12 cellular contexts compared by ENCODE assay signal in the genomic region with DNA sequence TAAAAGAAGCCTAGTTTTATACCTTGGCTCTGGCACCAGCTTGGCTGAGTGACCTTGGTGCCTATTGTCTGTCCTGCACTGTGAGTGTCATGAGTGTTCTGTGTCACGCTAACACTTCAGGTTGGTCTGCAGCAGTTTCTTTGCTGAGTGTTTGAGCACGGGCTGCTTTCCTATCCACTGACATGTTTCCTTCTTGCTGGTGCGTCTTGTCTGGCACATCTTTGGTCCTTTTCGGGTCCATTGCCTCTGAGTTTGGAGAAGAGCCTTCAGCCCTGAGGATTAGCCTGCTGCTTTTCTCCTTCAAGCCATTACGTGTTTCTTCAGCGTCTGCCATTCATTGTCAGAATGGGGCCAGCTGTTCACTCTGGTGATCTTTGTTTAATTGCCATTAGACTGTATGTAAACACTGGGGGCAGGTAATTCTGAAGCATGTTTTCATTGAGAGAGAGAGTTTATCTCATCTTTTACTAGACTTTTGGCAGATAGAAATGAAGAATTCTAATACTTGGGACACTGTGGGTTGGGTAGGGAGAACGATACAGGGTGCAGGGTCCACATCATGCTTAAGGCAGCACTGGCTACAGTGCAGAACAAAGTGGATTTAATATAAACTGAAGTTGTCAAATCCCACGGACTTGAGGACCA. TPM values are rescaled to one million over a fixed set of nuclear protein-coding genes. Genes with fewer than 3 reads are reported as not detected.
DNase-seq lines count a peak whose midpoint lies in the region; ATAC-seq, FAIRE-seq and TF ChIP-seq lines count a peak whose summit lies in the region.
"Had no signal": no experiment of that assay in that cellular context is flagged by ENCODE, and none has a peak within 500 bp of the region (broad histone marks: within the 10 kb centered on the region; RNA-seq: fewer than 3 reads in every experiment).

No MANE protein-coding gene starts in this region.

- H2AFZ ChIP-seq in H1 (ENCODE audit: low read length) (0 out of 2 replicates have a peak overlapping the region, but pooled peaks have one; percentile 21), Karpas-422 (ENCODE audit: low read length) (no peak overlapping the region)

- H4K20me1 ChIP-seq in H1 (replicated peaks in 1 of 2; ENCODE audit: control insufficient read depth in 1 of 2, insufficient read depth in 2 of 2, low read length in 2 of 2) (no peaks in the 10 kb centered on the region), Karpas-422 (ENCODE audit: insufficient read depth, low read depth, low read length) (no peaks in the 10 kb centered on the region)

- H3K4me2 ChIP-seq in H1 (ENCODE audit: insufficient read depth in 1 of 2, low read depth in 2 of 2, low read length in 2 of 2) = peak overlapping the region; percentile 42 to 54; a peak in 3 of 4 replicates
- no peak overlapping the region for H3K4me2 ChIP-seq in Karpas-422 (ENCODE audit: low read depth, low read length, poor library complexity, severe bottlenecking)

- H2BK12ac ChIP-seq in H1 (ENCODE audit: low read depth, low read length) = peak overlapping the region; percentile 68; the same call in 1 of the 2 replicates

- H3K23ac ChIP-seq in H1 (ENCODE audit: insufficient read length) = no peak overlapping the region

- TF ChIP-seq RAD21 in H1 (IDR thresholded peaks at IDR 0.05 in 1 of 2, conservative IDR thresholded peaks at IDR 0.05 in 1 of 2; ENCODE audit: low read depth in 2 of 2, low read length in 2 of 2) = no peak

- H2BK20ac ChIP-seq in H1 (ENCODE audit: low read length) = no peak overlapping the region; the same call in 1 of the 2 replicates

- H3K4me1 ChIP-seq in H1 (replicated peaks in 1 of 4; ENCODE audit: control insufficient read depth in 3 of 4, insufficient read depth in 4 of 4, low read length in 3 of 4) (peaks cover 0 to 8% (median 5%) of the 10 kb centered on the region in 4 experiments; a peak in 5 of 7 replicates), Karpas-422 (ENCODE audit: low read length) (no peaks in the 10 kb centered on the region)
- H3K4me1 ChIP-seq in CD4-positive, alpha-beta memory T cell (ENCODE audit: insufficient read depth, low read length) = no peaks in the 10 kb centered on the region

- peak overlapping the region; percentile 71; the same call in 1 of the 2 replicates for H2BK5ac ChIP-seq in H1 (ENCODE audit: low read depth, low read length)

- TF ChIP-seq POLR2A in H1 (IDR thresholded peaks at IDR 0.05; ENCODE audit: control extremely low read depth in 1 of 2, low read depth in 2 of 2, low read length in 2 of 2) = no peak

- H3K36me3 ChIP-seq in H1 (ENCODE audit: control insufficient read depth in 2 of 4, insufficient read depth in 4 of 4, low read length in 3 of 4) (no peaks in the 10 kb centered on the region; a peak in 1 of 8 replicates), Karpas-422 (ENCODE audit: insufficient read depth, low read length) (no peaks in the 10 kb centered on the region)
- no peaks in the 10 kb centered on the region for H3K36me3 ChIP-seq in CD4-positive, alpha-beta memory T cell (ENCODE audit: insufficient read depth, low read length)

- no peak overlapping the region for H3K56ac ChIP-seq in H1 (replicated peaks; ENCODE audit: insufficient read length, low read depth, low read length)

- H3K4me3 Mint-ChIP-seq in nephron (peak overlapping the region in 2 of 3 experiments; percentile 39 to 41), natural killer cell (no peak overlapping the region)
- no peak overlapping the region for H3K4me3 Mint-ChIP-seq in CD4-positive, alpha-beta memory T cell
- H3K4me3 Mint-ChIP-seq: activated T-helper 17 cell treated with anti-CD3 and anti-CD28 coated beads, Interleukin-2, amount 50 U/mL, for 72 hours had no signal

- no peak overlapping the region for H4K91ac ChIP-seq in H1 (replicated peaks; ENCODE audit: insufficient read length, low read length)

- H3K23me2 ChIP-seq in H1 (ENCODE audit: low read depth, low read length) = no peaks in the 10 kb centered on the region

- H3K4me3 ChIP-seq in H1 (ENCODE audit: extremely low read depth in 1 of 4, insufficient read depth in 2 of 4, low read depth in 3 of 4, low read length in 4 of 4) (peak overlapping the region in 2 of 4 experiments; percentile 7 to 13; a peak in 1 of 8 replicates), Karpas-422 (ENCODE audit: low read length) (no peak overlapping the region)
- H3K4me3 ChIP-seq in CD4-positive, alpha-beta memory T cell (ENCODE audit: low read length in 2 of 2) = no peak overlapping the region
- H3K4me3 ChIP-seq: SK-N-MC had no signal

- 65% methylated on average over 8 of the region's 8 CpGs; no CpG with 5 or more reads in 1 of the 2 experiments for WGBS in H1 (ENCODE audit: extremely low coverage in 1 of 2, insufficient coverage in 1 of 2, insufficient read length in 1 of 2, insufficient replicate concordance in 2 of 2, low coverage in 1 of 2, low lambda C conversion rate in 2 of 2, missing lambda C conversion rate in 1 of 2), 2 experiments

- H3K4ac ChIP-seq in H1 (replicated peaks; ENCODE audit: insufficient read length, low read depth, low read length) = no peak overlapping the region

- H3K14ac ChIP-seq in H1 (ENCODE audit: insufficient read length) = no peak overlapping the region

- no peak for ATAC-seq in HG02884 (IDR thresholded peaks at IDR 0.05; ENCODE audit: unreplicated experiment)
- ATAC-seq in natural killer cell = no peak
- ATAC-seq: activated T-helper 17 cell treated with anti-CD3 and anti-CD28 coated beads, Interleukin-2, amount 50 U/mL, for 72 hours had no signal

- H3K4me1 Mint-ChIP-seq in nephron = peaks cover 37% of the 10 kb centered on the region
- no peaks in the 10 kb centered on the region for H3K4me1 Mint-ChIP-seq in CD4-positive, alpha-beta memory T cell
- H3K4me1 Mint-ChIP-seq in natural killer cell = peaks cover 0 to 5% of the 10 kb centered on the region in 2 donors
- H3K4me1 Mint-ChIP-seq: activated T-helper 17 cell treated with anti-CD3 and anti-CD28 coated beads, Interleukin-2, amount 50 U/mL, for 72 hours had no signal

- H3K9me3 ChIP-seq in H1 (ENCODE audit: insufficient read depth in 2 of 2, low read depth in 1 of 2, low read length in 1 of 2) = no peaks in the 10 kb centered on the region
- H3K9me3 ChIP-seq in CD4-positive, alpha-beta memory T cell (ENCODE audit: control insufficient read depth in 1 of 2, low read length in 2 of 2) = no peaks in the 10 kb centered on the region
- no peaks in the 10 kb centered on the region for H3K9me3 ChIP-seq in Karpas-422 (ENCODE audit: low read length)

- CTCF ChIA-PET in H1 (lab: Charles Lee; ENCODE audit: partially characterized antibody) = interaction anchor here (1.2 to 2.3 kb wide), 3 partner anchors 10 to 397 kb away, joined by 3 to 6 read pairs (median 5); no protein-coding TSS in a partner anchor
- CTCF ChIA-PET in CD4-positive, alpha-beta memory T cell (lab: Charles Lee; ENCODE audit: partially characterized antibody) = no interaction called here

- H2BK120ac ChIP-seq in H1 (replicated peaks; ENCODE audit: low read depth, low read length) = peak overlapping the region; percentile 48

- H3K79me1 ChIP-seq in H1 (ENCODE audit: low read depth, low read length) = no peaks in the 10 kb centered on the region

- intact Hi-C loops in CD4-positive, alpha-beta memory T cell (cut with micrococcal nuclease) = no loop called here
- intact Hi-C loops in natural killer cell (cut with micrococcal nuclease) = no loop called here

- DNase-seq in DMS 273 (lab: John Stamatoyannopoulos, UW; ENCODE audit: unreplicated experiment) (peak; percentile 84), NCI-H2171 treated with DMSO at 0.1 percent for 48 hours (lab: John Stamatoyannopoulos, UW) (peak; percentile 90), H1 (ENCODE audit: low read depth in 1 of 2, low spot score in 2 of 2) (no peak), Karpas-422 (no peak), natural killer cell (no peak)
- no peak for DNase-seq in CD4-positive, alpha-beta memory T cell
- DNase-seq: foreskin melanocyte had no signal

- FAIRE-seq in H1 (lab: Jason Lieb, UNC) = no peak

- POLR2A ChIA-PET in H1 (lab: Charles Lee; ENCODE audit: partially characterized antibody) = interaction anchor here (0.6 to 0.8 kb wide), 2 partner anchors 9 to 191 kb away, joined by 3 to 4 read pairs; no protein-coding TSS in a partner anchor
- POLR2A ChIA-PET in CD4-positive, alpha-beta memory T cell (lab: Charles Lee; ENCODE audit: partially characterized antibody) = no interaction called here

- TF ChIP-seq CTCF in H1 (IDR thresholded peaks at IDR 0.05; ENCODE audit: control extremely low read depth in 1 of 3, insufficient read depth in 1 of 3, low read depth in 1 of 3, low read length in 3 of 3) (no peak), nephron (IDR thresholded peaks at IDR 0.05; ENCODE audit: unreplicated experiment in 3 of 3) (no peak), natural killer cell (IDR thresholded peaks at IDR 0.05) (no peak)

- peaks cover 17% of the 10 kb centered on the region for H3K36me3 Mint-ChIP-seq in nephron (ENCODE audit: low read depth)
- peaks cover 0 to 30% of the 10 kb centered on the region in 2 donors for H3K36me3 Mint-ChIP-seq in CD4-positive, alpha-beta memory T cell
- no peaks in the 10 kb centered on the region for H3K36me3 Mint-ChIP-seq in natural killer cell

- H3K9ac ChIP-seq in H1 (replicated peaks in 1 of 4; ENCODE audit: extremely low read depth in 1 of 4, low read depth in 3 of 4, low read length in 3 of 4) (no peak overlapping the region), Karpas-422 (ENCODE audit: low read length) (no peak overlapping the region)

- H3K27ac Mint-ChIP-seq in nephron (peak overlapping the region; percentile 61 to 82 (median 72)), natural killer cell (no peak overlapping the region)
- no peak overlapping the region for H3K27ac Mint-ChIP-seq in CD4-positive, alpha-beta memory T cell
- H3K27ac Mint-ChIP-seq: activated T-helper 17 cell treated with anti-CD3 and anti-CD28 coated beads, Interleukin-2, amount 50 U/mL, for 72 hours had no signal

- no peak for TF ChIP-seq EP300 in H1 (IDR thresholded peaks at IDR 0.05; ENCODE audit: borderline replicate concordance in 1 of 2, low read depth in 2 of 2, low read length in 2 of 2)

- H3K27me3 Mint-ChIP-seq in nephron (ENCODE audit: low read depth) = no peaks in the 10 kb centered on the region
- H3K27me3 Mint-ChIP-seq in CD4-positive, alpha-beta memory T cell = no peaks in the 10 kb centered on the region
- no peaks in the 10 kb centered on the region for H3K27me3 Mint-ChIP-seq in natural killer cell (ENCODE audit: low read depth in 2 of 2)
- H3K27me3 Mint-ChIP-seq: activated T-helper 17 cell treated with anti-CD3 and anti-CD28 coated beads, Interleukin-2, amount 50 U/mL, for 72 hours had no signal

- H3K27me3 ChIP-seq in H1 (replicated peaks in 1 of 4; ENCODE audit: control insufficient read depth in 3 of 4, extremely low read depth in 1 of 4, insufficient read depth in 3 of 4, low read length in 3 of 4) = no peaks in the 10 kb centered on the region
- no peaks in the 10 kb centered on the region for H3K27me3 ChIP-seq in CD4-positive, alpha-beta memory T cell (ENCODE audit: insufficient read depth, low read length)
- no peaks in the 10 kb centered on the region for H3K27me3 ChIP-seq in Karpas-422 (ENCODE audit: low read length)

- H3K18ac ChIP-seq in H1 (ENCODE audit: extremely low read depth, low read length) = no peak overlapping the region; the same call in 1 of the 2 replicates

- H2AK5ac ChIP-seq in H1 (ENCODE audit: low read depth, low read length) = peak overlapping the region; percentile 33; the same call in 1 of the 2 replicates

- H2BK15ac ChIP-seq in H1 (ENCODE audit: low read length) = no peak overlapping the region

- peaks cover 3% of the 10 kb centered on the region for H3K9me3 Mint-ChIP-seq in nephron
- no peaks in the 10 kb centered on the region for H3K9me3 Mint-ChIP-seq in CD4-positive, alpha-beta memory T cell
- no peaks in the 10 kb centered on the region for H3K9me3 Mint-ChIP-seq in natural killer cell
- H3K9me3 Mint-ChIP-seq: activated T-helper 17 cell treated with anti-CD3 and anti-CD28 coated beads, Interleukin-2, amount 50 U/mL, for 72 hours had no signal

- no peaks in the 10 kb centered on the region for H3K9me2 ChIP-seq in Karpas-422 (replicated peaks; ENCODE audit: insufficient read depth, low read length)

- no peak overlapping the region for H4K5ac ChIP-seq in H1 (ENCODE audit: insufficient read length, low read depth, low read length)

- no peak overlapping the region for H3K27ac ChIP-seq in H1 (ENCODE audit: low read depth, low read length)
- no peak overlapping the region for H3K27ac ChIP-seq in CD4-positive, alpha-beta memory T cell (ENCODE audit: low read depth, low read length)
- no peak overlapping the region for H3K27ac ChIP-seq in Karpas-422 (ENCODE audit: low read length)
- H3K27ac ChIP-seq: C4-2B, SK-N-MC had no signal

- no peak overlapping the region for H4K8ac ChIP-seq in H1 (ENCODE audit: extremely low read depth, insufficient read depth, low read length)

- H3K79me2 ChIP-seq in H1 (ENCODE audit: control insufficient read depth in 1 of 2, insufficient read depth in 2 of 2, low read length in 2 of 2) (no peaks in the 10 kb centered on the region), Karpas-422 (ENCODE audit: low read length) (no peaks in the 10 kb centered on the region)

RNA-seq across cellular contexts. Expression of gene LRRC28, which starts 55.5 kb away (rescaled TPM):
- total RNA-seq in H1 (2021; fragmentation: NEBNext Ultra II Directional; extraction: Animal tissue kit (Norgen Biotek cat#: 25700)) = 17.4 and 20.2 TPM in 2 replicates
- 16.6 and 23.3 TPM in 2 replicates for polyA plus RNA-seq in H1 (2011; rRNA removed)
- 18.9 TPM for polyA plus RNA-seq in H1 (2011; cell fraction: cytosol; rRNA removed)
- polyA plus RNA-seq in H1 (2011; cell fraction: nucleus; rRNA removed) = 13.3 TPM
- 15.0 to 19.2 TPM (median 16.0 TPM) in 4 replicates for polyA plus RNA-seq in H1 (2012, experiment 1 of 2)
- polyA plus RNA-seq in H1 (2012, experiment 2 of 2) = 15.9 TPM
- 14.2 TPM for polyA plus RNA-seq in H1 (2013, experiment 1 of 2)
- 13.9 TPM for polyA plus RNA-seq in H1 (2013, experiment 2 of 2)
- 31.0 and 46.8 TPM in 2 replicates for polyA minus RNA-seq in H1 (2011; rRNA and poly(A)+ RNA removed)
- polyA minus RNA-seq in H1 (2011; cell fraction: cytosol; rRNA and poly(A)+ RNA removed) = 10.1 TPM
- 34.2 TPM for polyA minus RNA-seq in H1 (2011; cell fraction: nucleus; rRNA and poly(A)+ RNA removed)
- 10 to 100 TPM; 16.4 to 19.2 TPM for total RNA-seq in CD4-positive, alpha-beta memory T cell
- polyA plus RNA-seq in CD4-positive, alpha-beta memory T cell = 10 to 100 TPM; 19.1 to 27.1 TPM
- 35.4 and 88.0 TPM in 2 replicates for total RNA-seq in Karpas-422 (2014; rRNA removed; shearing (Covaris generic); ENCODE audit: low replicate concordance)
- 10 to 100 TPM; 18.2 to 20.9 (median 18.7) TPM for total RNA-seq in natural killer cell

RNA-seq across cellular contexts. Expression of gene TTC23, which starts 57.4 kb away (rescaled TPM):
- 16.0 and 23.0 TPM in 2 replicates for total RNA-seq in H1 (2021; fragmentation: NEBNext Ultra II Directional; extraction: Animal tissue kit (Norgen Biotek cat#: 25700))
- polyA plus RNA-seq in H1 (2011; rRNA removed) = 4.8 and 5.0 TPM in 2 replicates
- 7.5 TPM for polyA plus RNA-seq in H1 (2011; cell fraction: cytosol; rRNA removed)
- 9.6 TPM for polyA plus RNA-seq in H1 (2011; cell fraction: nucleus; rRNA removed)
- 14.6 to 16.5 TPM (median 15.5 TPM) in 4 replicates for polyA plus RNA-seq in H1 (2012, experiment 1 of 2)
- 7.9 TPM for polyA plus RNA-seq in H1 (2012, experiment 2 of 2)
- 12.9 TPM for polyA plus RNA-seq in H1 (2013, experiment 1 of 2)
- polyA plus RNA-seq in H1 (2013, experiment 2 of 2) = 14.2 TPM
- 8.6 and 13.6 TPM in 2 replicates for polyA minus RNA-seq in H1 (2011; rRNA and poly(A)+ RNA removed)
- polyA minus RNA-seq in H1 (2011; cell fraction: cytosol; rRNA and poly(A)+ RNA removed) = 7.6 TPM
- 17.8 TPM for polyA minus RNA-seq in H1 (2011; cell fraction: nucleus; rRNA and poly(A)+ RNA removed)
- total RNA-seq in CD4-positive, alpha-beta memory T cell = under 1 TPM; 0.67 to 0.79 TPM
- polyA plus RNA-seq in CD4-positive, alpha-beta memory T cell = under 1 TPM in 1 of 2 donors, not detected in 1; 0.45 TPM
- 4.1 and 9.0 TPM in 2 replicates for total RNA-seq in Karpas-422 (2014; rRNA removed; shearing (Covaris generic); ENCODE audit: low replicate concordance)
- total RNA-seq in natural killer cell = 1 to 10 TPM in 2 of 3 donors, under 1 TPM in 1; 0.75 to 1.1 (median 1.0) TPM

Comparison
In these comparisons a context has a peak if more than half of its experiments do, and no peak if none do; other contexts are left out.
1. DNase-seq: peak in DMS 273 (single experiment) and NCI-H2171 treated with DMSO at 0.1 percent for 48 hours (single experiment); none in H1 (0 of 2), CD4-positive, alpha-beta memory T cell (0 of 5), Karpas-422 (single experiment) and natural killer cell (single experiment).
2. H3K27ac Mint-ChIP-seq: peak in nephron (3 of 3); none in CD4-positive, alpha-beta memory T cell (0 of 7) and natural killer cell (0 of 2).
3. H3K4me3 Mint-ChIP-seq: peak in nephron (2 of 3); none in CD4-positive, alpha-beta memory T cell (0 of 8) and natural killer cell (single experiment).